Comparison of ENCODE assay signal across 28 cellular contexts in genomic region chr9:77257275-77257674, GRCh38.
"Had no signal": no experiment of that assay in that cellular context is flagged by ENCODE, and none has a peak within 500 bp of the region (broad histone marks: within the 10 kb centered on the region; RNA-seq: fewer than 3 reads in every experiment).

No MANE protein-coding gene starts in this region.

- H3K36me3 ChIP-seq: uterus had no signal

- H3K4me2 ChIP-seq: smooth muscle cell had no signal

- H3K4me1 ChIP-seq: pancreas, spleen, suprapubic skin, testis, tibial artery, transverse colon, upper lobe of right lung, uterus had no signal

- H3K27me3 ChIP-seq: neutrophil, pancreas, spleen, suprapubic skin, testis, tibial artery, transverse colon, upper lobe of right lung, uterus had no signal

- H3K4me3 ChIP-seq: pancreas, psoas muscle, skin epidermis, smooth muscle cell, spleen, suprapubic skin, testis, tibial artery, transverse colon, upper lobe of right lung, uterus had no signal

- ATAC-seq: naive thymus-derived CD8-positive, alpha-beta T cell; natural killer cell treated with Interleukin-12 subunit alpha and Interleukin-12 subunit beta and Interleukin-15 and Interleukin-18, amount 100 ng/mL, for 72 hours; pancreas; psoas muscle; right cardiac atrium; sciatic nerve; stimulated activated memory B cell treated with anti-CD40 and anti-IgM and Interleukin-4, amounts not matched to agents 10 μg/mL and 1 μg/mL and 100 μg/mL, for 72 hours; stimulated activated naive CD8-positive, alpha-beta T cell treated with anti-CD3 and anti-CD28 coated beads, Interleukin-15, amount 100 ng/mL, for 72 hours; stimulated activated naive CD8-positive, alpha-beta T cell treated with anti-CD3 and anti-CD28 coated beads, Interleukin-15, Interleukin-2, amounts not matched to agents 100 U/mL and 50 U/mL, for 24 hours; upper lobe of right lung had no signal

- FAIRE-seq: pancreas had no signal

- DNase-seq: naive thymus-derived CD8-positive, alpha-beta T cell; nephron progenitor cell; nucleus accumbens; pancreas; psoas muscle; right cardiac atrium; spleen; stimulated activated CD4-positive, alpha-beta T cell treated with anti-CD3 and anti-CD28 coated beads, Interleukin-12 subunit alpha, Interleukin-12 subunit beta, amount 100 ng/mL, for 4 hours; stimulated activated CD4-positive, alpha-beta T cell treated with anti-CD3 and anti-CD28 coated beads, Interleukin-1b, Interleukin-23, amount 100 ng/mL, for 48 hours; stimulated activated CD4-positive, alpha-beta T cell treated with anti-CD3 and anti-CD28 coated beads, Interleukin-4, amount 100 ng/mL, for 1 hour; stimulated activated CD4-positive, alpha-beta T cell treated with anti-CD3 and anti-CD28 coated beads, Interleukin-4, amount 100 ng/mL, for 4 hours; stimulated activated CD8-positive, alpha-beta memory T cell treated with anti-CD3 and anti-CD28 coated beads, Interleukin-4, amount 100 ng/mL, for 48 hours; stimulated activated naive CD4-positive, alpha-beta T cell; stimulated activated naive CD8-positive, alpha-beta T cell treated with anti-CD3 and anti-CD28 coated beads, Interleukin-15, amount 100 ng/mL, for 72 hours; stimulated activated naive CD8-positive, alpha-beta T cell treated with anti-CD3 and anti-CD28 coated beads, Interleukin-15, Interleukin-2, amounts not matched to agents 100 U/mL and 50 U/mL, for 24 hours; substantia nigra; testis; tibial artery; transverse colon; upper lobe of right lung; uterus had no signal

- H3K9me3 ChIP-seq: neutrophil, pancreas, psoas muscle, suprapubic skin, testis, tibial artery, transverse colon, upper lobe of right lung had no signal

- H3K27ac ChIP-seq: neutrophil, pancreas, psoas muscle, skin epidermis, spleen, suprapubic skin, testis, tibial artery, transverse colon, upper lobe of right lung, uterus had no signal
